ENCODE assay signal across 8 cellular contexts in genomic region chr2:231795525-231796327, GRCh38. TPM values are rescaled to one million over a fixed set of nuclear protein-coding genes. Genes with fewer than 3 reads are reported as not detected.
DNase-seq lines count a peak whose midpoint lies in the region; ATAC-seq and TF ChIP-seq lines count a peak whose summit lies in the region.
"Had no signal": no experiment of that assay in that cellular context is flagged by ENCODE, and none has a peak within 500 bp of the region (broad histone marks: within the 10 kb centered on the region; RNA-seq: fewer than 3 reads in every experiment).

No MANE protein-coding gene starts in this region.

- intact Hi-C loops in ovary (cut with DNase I): no loop called here

- H2AFZ ChIP-seq in osteoblast (ENCODE audit: low read length): no peak overlapping the region

- H3K79me2 ChIP-seq in osteoblast (ENCODE audit: insufficient read depth, low read length): peaks cover 43% of the 10 kb centered on the region

- no peak for DNase-seq in GM13977 (ENCODE audit: low spot score)
- DNase-seq in NCI-H2081 (lab: John Stamatoyannopoulos, UW): peak; percentile 60 to 78
- peak; percentile 73 to 77 for DNase-seq in cardiac fibroblast (ENCODE audit: low read depth in 2 of 2)
- DNase-seq in osteoblast (ENCODE audit: insufficient read length, low spot score, missing footprints): peak; percentile 85
- no peak for DNase-seq in activated CD4-positive, CD25-positive, alpha-beta regulatory T cell (lab: John Stamatoyannopoulos, UW)
- no peak for DNase-seq in ovary
- DNase-seq: psoas muscle had no signal

- TF ChIP-seq CTCF in GM13977 (IDR thresholded peaks at IDR 0.05; ENCODE audit: extremely low read depth, insufficient read depth, missing control alignments) (peak; percentile 6), cardiac fibroblast (IDR thresholded peaks at IDR 0.05; ENCODE audit: low read depth, low read length) (peak; percentile 35), osteoblast (IDR thresholded peaks at IDR 0.05; ENCODE audit: extremely low read depth, low read depth, low read length) (peak; percentile 60), ovary (IDR thresholded peaks at IDR 0.05) (no peak)

- peaks cover 38% of the 10 kb centered on the region for H3K36me3 ChIP-seq in osteoblast (ENCODE audit: insufficient read depth, low read length)
- H3K36me3 ChIP-seq in ovary: no peaks in the 10 kb centered on the region

- H3K4me3 ChIP-seq in cardiac fibroblast (replicated peaks in 1 of 2; ENCODE audit: low read depth in 2 of 2, low read length in 2 of 2) (no peak overlapping the region), osteoblast (ENCODE audit: insufficient read depth, low read length) (no peak overlapping the region), ovary (no peak overlapping the region)
- H3K4me3 ChIP-seq: psoas muscle had no signal

- H3K27me3 ChIP-seq in osteoblast (ENCODE audit: insufficient read depth, low read length) (no peaks in the 10 kb centered on the region), ovary (no peaks in the 10 kb centered on the region)

- no peak for TF ChIP-seq POLR2A in ovary (IDR thresholded peaks at IDR 0.05)

- H3K27ac ChIP-seq in osteoblast (ENCODE audit: low read depth, low read length): no peak overlapping the region
- no peak overlapping the region for H3K27ac ChIP-seq in ovary
- H3K27ac ChIP-seq: psoas muscle had no signal

- ATAC-seq in GM19455 (IDR thresholded peaks at IDR 0.05; ENCODE audit: unreplicated experiment): no peak

- H3K9me3 ChIP-seq in osteoblast (ENCODE audit: low read depth, low read length): no peaks in the 10 kb centered on the region
- no peaks in the 10 kb centered on the region for H3K9me3 ChIP-seq in ovary
- H3K9me3 ChIP-seq: psoas muscle had no signal

- H3K4me2 ChIP-seq in osteoblast (ENCODE audit: insufficient read depth, low read length): no peak overlapping the region

- peaks cover 3% of the 10 kb centered on the region for H3K4me1 ChIP-seq in osteoblast (ENCODE audit: insufficient read depth, low read length)
- no peaks in the 10 kb centered on the region for H3K4me1 ChIP-seq in ovary (ENCODE audit: insufficient read depth)
- H3K4me1 ChIP-seq: psoas muscle had no signal

- peaks cover 15% of the 10 kb centered on the region for H4K20me1 ChIP-seq in osteoblast (ENCODE audit: insufficient read depth, low read length)

- no peak for TF ChIP-seq EP300 in ovary (IDR thresholded peaks at IDR 0.05)

- in situ Hi-C loops in GM13977 (cut with MboI; ENCODE audit: low pct_unique_long_range_greater_than_20kb, low sequenced_read_pairs, unreplicated experiment): no loop called here

- 75 to 79% (median 78%) methylated on average over 9 of the region's 9 CpGs for WGBS in ovary, 3 donors

RNA-seq across cellular contexts. Expression of gene COPS7B, which starts 9.5 kb away (rescaled TPM):
- total RNA-seq in osteoblast: 19.5 and 19.7 TPM in 2 replicates
- total RNA-seq in ovary: 10 to 100 TPM; 16.9 to 30.8 (median 24.8) TPM
- polyA plus RNA-seq in ovary: 10 to 100 TPM; 22.6 to 30.5 TPM

RNA-seq across cellular contexts. Expression of gene PDE6D, which starts 14.6 kb away (rescaled TPM):
- total RNA-seq in osteoblast: 19.2 and 21.5 TPM in 2 replicates
- total RNA-seq in ovary: 10 to 100 TPM; 13.7 to 22.9 (median 16.9) TPM
- polyA plus RNA-seq in ovary: 10 to 100 TPM; 21.6 to 32.9 TPM

Comparison
In these comparisons a context has a peak if more than half of its experiments do, and no peak if none do; other contexts are left out.
1. DNase-seq: peak in NCI-H2081 (2 of 2), cardiac fibroblast (2 of 2) and osteoblast (single experiment); none in GM13977 (single experiment), activated CD4-positive, CD25-positive, alpha-beta regulatory T cell (0 of 4) and ovary (0 of 5).
2. CTCF ChIP-seq: peak in GM13977 (single experiment), cardiac fibroblast (single experiment) and osteoblast (single experiment); none in ovary (0 of 3).